23 cellular contexts compared by ENCODE assay signal in the genomic region with DNA sequence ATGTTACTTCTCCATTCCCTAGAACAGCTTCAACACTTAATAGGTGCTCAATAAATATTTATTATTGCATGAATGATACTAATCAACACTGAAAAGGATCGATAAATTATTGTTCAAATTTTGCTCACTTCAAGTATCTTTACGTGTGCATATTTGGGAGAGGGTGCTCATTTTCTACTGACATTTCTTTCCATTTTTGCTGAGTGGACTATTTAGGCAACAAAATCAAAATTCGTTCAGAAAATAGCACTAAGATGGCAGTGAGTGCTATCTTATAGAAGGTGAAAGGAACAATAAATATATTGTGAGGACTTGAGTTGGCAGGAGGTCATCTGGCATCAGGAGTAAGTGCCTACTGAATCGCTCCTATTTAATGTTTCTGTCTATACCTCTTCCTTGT.
DNase-seq lines count a peak whose midpoint lies in the region; ATAC-seq, FAIRE-seq and TF ChIP-seq lines count a peak whose summit lies in the region.
"Had no signal": no experiment of that assay in that cellular context is flagged by ENCODE, and none has a peak within 500 bp of the region (broad histone marks: within the 10 kb centered on the region; RNA-seq: fewer than 3 reads in every experiment).

No MANE protein-coding gene starts in this region.

- H3K56ac ChIP-seq in IMR-90 (ENCODE audit: extremely low read depth, insufficient read depth, low read length): no peak overlapping the region
- no peak overlapping the region for H3K56ac ChIP-seq in H1 (replicated peaks; ENCODE audit: insufficient read length, low read depth, low read length)

- H3K9me1 ChIP-seq in IMR-90 (ENCODE audit: insufficient read depth, low read length): no peaks in the 10 kb centered on the region

- in situ Hi-C loops in IMR-90 (cut with MboI; ENCODE audit: low sequenced_read_pairs): no loop called here

- no peak overlapping the region for H3K27ac ChIP-seq in A549
- H3K27ac ChIP-seq in IMR-90 (ENCODE audit: insufficient read depth, low read length): no peak overlapping the region
- H3K27ac ChIP-seq in H1 (ENCODE audit: low read depth, low read length): no peak overlapping the region
- H3K27ac ChIP-seq: BLaER1 treated with 17β-estradiol and CSF1 and Interleukin-3, amounts not matched to agents 10 nM and 100 nM; C4-2B had no signal

- no peak overlapping the region for H3K4me2 ChIP-seq in A549
- no peak overlapping the region for H3K4me2 ChIP-seq in IMR-90 (ENCODE audit: low read depth, low read length)
- H3K4me2 ChIP-seq in H1 (ENCODE audit: insufficient read depth in 1 of 2, low read depth in 2 of 2, low read length in 2 of 2): no peak overlapping the region
- H3K4me2 ChIP-seq: BLaER1 treated with 17β-estradiol and CSF1 and Interleukin-3, amounts not matched to agents 10 nM and 100 nM had no signal

- no peak for FAIRE-seq in A549 (lab: Jason Lieb, UNC)
- FAIRE-seq in H1 (lab: Jason Lieb, UNC): no peak
- FAIRE-seq: A204.1, GM12878, GM12892, GM18507 had no signal

- CTCF ChIA-PET in A549 (lab: Yijun Ruan, JAX): interaction anchor here (0.6 kb wide), 1 partner anchor 1321 kb away, joined by 3 read pairs; no protein-coding TSS in a partner anchor
- CTCF ChIA-PET in IMR-90 (lab: Yijun Ruan, JAX): no interaction called here
- CTCF ChIA-PET in H1 (lab: Charles Lee; ENCODE audit: partially characterized antibody): interaction anchor here (0.6 kb wide), 1 partner anchor 134 kb away, joined by 6 read pairs; no protein-coding TSS in a partner anchor

- H4K91ac ChIP-seq in IMR-90 (ENCODE audit: insufficient read depth, low read depth, low read length): no peak overlapping the region
- H4K91ac ChIP-seq in H1 (replicated peaks; ENCODE audit: insufficient read length, low read length): no peak overlapping the region

- TF ChIP-seq POLR2A in A549 (IDR thresholded peaks at IDR 0.05; ENCODE audit: low read length) (no peak), IMR-90 (IDR thresholded peaks at IDR 0.05; ENCODE audit: low read depth, low read length) (no peak), H1 (IDR thresholded peaks at IDR 0.05; ENCODE audit: control extremely low read depth in 1 of 2, low read depth in 2 of 2, low read length in 2 of 2) (no peak)

- H3K18ac ChIP-seq in IMR-90 (ENCODE audit: low read depth, low read length): no peak overlapping the region
- no peak overlapping the region for H3K18ac ChIP-seq in H1 (ENCODE audit: extremely low read depth, low read length)

- DNase-seq in A549 (ENCODE audit: low read depth in 1 of 2, low spot score in 1 of 2) (no peak), IMR-90 (no peak), H1 (ENCODE audit: low read depth in 1 of 2, low spot score in 2 of 2) (no peak), COLO829 (ENCODE audit: low spot score) (no peak), NCI-H226 (no peak)
- DNase-seq: 8988T; AML-193; CD4-positive, alpha-beta T cell; CD8-positive, alpha-beta T cell; COR-L47; DMS 273 treated with DMSO at 0.1 percent for 48 hours; DMS153; DMS53; DMS79; DND-41; EL; GDM1 had no signal

- H2BK5ac ChIP-seq in IMR-90 (ENCODE audit: low read depth, low read length, poor library complexity, severe bottlenecking): no peak overlapping the region
- no peak overlapping the region for H2BK5ac ChIP-seq in H1 (ENCODE audit: low read depth, low read length)

- 32% methylated on average over 4 of the region's 4 CpGs for WGBS in A549 (ENCODE audit: missing lambda C conversion rate)
- no CpG with 5 or more reads among the region's 4 CpGs for WGBS in IMR-90 (ENCODE audit: extremely low coverage in 2 of 2, insufficient read length in 1 of 2), 2 experiments
- 91% methylated on average over 4 of the region's 4 CpGs; no CpG with 5 or more reads in 1 of the 2 experiments for WGBS in H1 (ENCODE audit: extremely low coverage in 1 of 2, insufficient coverage in 1 of 2, insufficient read length in 1 of 2, insufficient replicate concordance in 2 of 2, low coverage in 1 of 2, low lambda C conversion rate in 2 of 2, missing lambda C conversion rate in 1 of 2), 2 experiments

- intact Hi-C loops in IMR-90 (cut with micrococcal nuclease): no loop called here

- H2AK5ac ChIP-seq in IMR-90 (ENCODE audit: low read depth, low read length) (no peak overlapping the region), H1 (ENCODE audit: low read depth, low read length) (no peak overlapping the region)

- H3K9ac ChIP-seq in IMR-90 (ENCODE audit: low read depth, low read length): no peak overlapping the region
- H3K9ac ChIP-seq in H1 (replicated peaks in 1 of 4; ENCODE audit: extremely low read depth in 1 of 4, low read depth in 3 of 4, low read length in 3 of 4): no peak overlapping the region
- H3K9ac ChIP-seq: BLaER1 treated with 17β-estradiol and CSF1 and Interleukin-3, amounts not matched to agents 10 nM and 100 nM had no signal

- H2AK9ac ChIP-seq in IMR-90 (replicated peaks; ENCODE audit: low read depth, low read length, poor library complexity): no peak overlapping the region

- H3K23ac ChIP-seq in IMR-90 (ENCODE audit: low read depth, low read length): no peak overlapping the region
- no peak overlapping the region for H3K23ac ChIP-seq in H1 (ENCODE audit: insufficient read length)

- TF ChIP-seq EP300 in A549 (IDR thresholded peaks at IDR 0.05): no peak
- no peak for TF ChIP-seq EP300 in H1 (IDR thresholded peaks at IDR 0.05; ENCODE audit: borderline replicate concordance in 1 of 2, low read depth in 2 of 2, low read length in 2 of 2)

- dilution Hi-C loops in IMR-90 (cut with HindIII; ENCODE audit: low sequenced_read_pairs, unreplicated experiment): no loop called here

- H2BK12ac ChIP-seq in H1 (ENCODE audit: low read depth, low read length): no peak overlapping the region

- H3K79me1 ChIP-seq in IMR-90 (ENCODE audit: low read depth in 1 of 2, low read length in 2 of 2) (no peaks in the 10 kb centered on the region), H1 (ENCODE audit: low read depth, low read length) (no peaks in the 10 kb centered on the region)

- POLR2A ChIA-PET in A549 (lab: Yijun Ruan, JAX) (no interaction called here), IMR-90 (lab: Charles Lee; ENCODE audit: unreplicated experiment) (no interaction called here), H1 (lab: Charles Lee; ENCODE audit: partially characterized antibody) (no interaction called here)

- no peaks in the 10 kb centered on the region for H3K23me2 ChIP-seq in H1 (ENCODE audit: low read depth, low read length)

- no peak for ATAC-seq in A549
- ATAC-seq in IMR-90 (ENCODE audit: low read depth): no peak
- ATAC-seq: CD8-positive, alpha-beta T cell; GM12878 had no signal

- H2BK20ac ChIP-seq in IMR-90 (ENCODE audit: low read depth, low read length) (no peak overlapping the region), H1 (ENCODE audit: low read length) (no peak overlapping the region)

- H3K14ac ChIP-seq in IMR-90 (replicated peaks; ENCODE audit: low read depth, low read length) (no peak overlapping the region), H1 (ENCODE audit: insufficient read length) (no peak overlapping the region)

- H2BK120ac ChIP-seq in IMR-90 (ENCODE audit: low read depth, low read length) (no peak overlapping the region), H1 (replicated peaks; ENCODE audit: low read depth, low read length) (no peak overlapping the region)

- TF ChIP-seq CTCF in A549 (IDR thresholded peaks at IDR 0.05) (no peak), IMR-90 (conservative IDR thresholded peaks at IDR 0.05; ENCODE audit: low read depth, low read length) (no peak), H1 (IDR thresholded peaks at IDR 0.05; ENCODE audit: control extremely low read depth in 1 of 3, insufficient read depth in 1 of 3, low read depth in 1 of 3, low read length in 3 of 3) (no peak)

- H4K8ac ChIP-seq in IMR-90 (ENCODE audit: low read depth in 2 of 2, low read length in 2 of 2) (no peak overlapping the region), H1 (ENCODE audit: extremely low read depth, insufficient read depth, low read length) (no peak overlapping the region)

- no peaks in the 10 kb centered on the region for H3K36me3 ChIP-seq in IMR-90 (ENCODE audit: control insufficient read depth, insufficient read depth, low read length)
- no peaks in the 10 kb centered on the region for H3K36me3 ChIP-seq in H1 (ENCODE audit: control insufficient read depth in 2 of 4, insufficient read depth in 4 of 4, low read length in 3 of 4)
- H3K36me3 ChIP-seq: BLaER1 treated with 17β-estradiol and CSF1 and Interleukin-3, amounts not matched to agents 10 nM and 100 nM had no signal

- no peak overlapping the region for H3K4me3 ChIP-seq in A549
- H3K4me3 ChIP-seq in IMR-90 (ENCODE audit: insufficient read depth, low read depth, low read length): no peak overlapping the region
- no peak overlapping the region for H3K4me3 ChIP-seq in H1 (ENCODE audit: extremely low read depth in 1 of 4, insufficient read depth in 2 of 4, low read depth in 3 of 4, low read length in 4 of 4)
- H3K4me3 ChIP-seq: BLaER1 treated with 17β-estradiol and CSF1 and Interleukin-3, amounts not matched to agents 10 nM and 100 nM; GM12878 had no signal

- no peaks in the 10 kb centered on the region for H3K9me3 ChIP-seq in A549
- peaks cover 3% of the 10 kb centered on the region; the same call in 1 of the 2 replicates for H3K9me3 ChIP-seq in IMR-90 (ENCODE audit: control insufficient read depth, insufficient read depth, low read length)
- no peaks in the 10 kb centered on the region for H3K9me3 ChIP-seq in H1 (ENCODE audit: insufficient read depth in 2 of 2, low read depth in 1 of 2, low read length in 1 of 2)
- H3K9me3 ChIP-seq: BLaER1 treated with 17β-estradiol and CSF1 and Interleukin-3, amounts not matched to agents 10 nM and 100 nM had no signal

- H2AFZ ChIP-seq in IMR-90 (replicated peaks; ENCODE audit: low read length, poor library complexity) (no peak overlapping the region), H1 (ENCODE audit: low read length) (no peak overlapping the region)

- TF ChIP-seq RAD21 in A549 (conservative IDR thresholded peaks at IDR 0.05 in 1 of 2, IDR thresholded peaks at IDR 0.05 in 1 of 2) (no peak), IMR-90 (IDR thresholded peaks at IDR 0.05; ENCODE audit: low read length) (no peak), H1 (IDR thresholded peaks at IDR 0.05 in 1 of 2, conservative IDR thresholded peaks at IDR 0.05 in 1 of 2; ENCODE audit: low read depth in 2 of 2, low read length in 2 of 2) (no peak)

- H3K27me3 ChIP-seq in IMR-90 (ENCODE audit: control insufficient read depth, insufficient read depth, low read length) (no peaks in the 10 kb centered on the region), H1 (replicated peaks in 1 of 4; ENCODE audit: control insufficient read depth in 3 of 4, extremely low read depth in 1 of 4, insufficient read depth in 3 of 4, low read length in 3 of 4) (no peaks in the 10 kb centered on the region)
- H3K27me3 ChIP-seq: BLaER1 treated with 17β-estradiol and CSF1 and Interleukin-3, amounts not matched to agents 10 nM and 100 nM had no signal

- no peak overlapping the region for H2BK15ac ChIP-seq in IMR-90 (ENCODE audit: low read depth, low read length)
- H2BK15ac ChIP-seq in H1 (ENCODE audit: low read length): no peak overlapping the region

- no peaks in the 10 kb centered on the region for H3K79me2 ChIP-seq in H1 (ENCODE audit: control insufficient read depth in 1 of 2, insufficient read depth in 2 of 2, low read length in 2 of 2)

- H4K20me1 ChIP-seq in IMR-90 (ENCODE audit: insufficient read depth, low read length) (no peaks in the 10 kb centered on the region), H1 (replicated peaks in 1 of 2; ENCODE audit: control insufficient read depth in 1 of 2, insufficient read depth in 2 of 2, low read length in 2 of 2) (no peaks in the 10 kb centered on the region)
- H4K20me1 ChIP-seq: BLaER1 treated with 17β-estradiol and CSF1 and Interleukin-3, amounts not matched to agents 10 nM and 100 nM had no signal

- no peak overlapping the region for H4K5ac ChIP-seq in IMR-90 (ENCODE audit: low read depth, low read length)
- no peak overlapping the region for H4K5ac ChIP-seq in H1 (ENCODE audit: insufficient read length, low read depth, low read length)

- no peaks in the 10 kb centered on the region for H3K4me1 ChIP-seq in A549
- H3K4me1 ChIP-seq in IMR-90 (ENCODE audit: control insufficient read depth, insufficient read depth, low read length): no peaks in the 10 kb centered on the region
- no peaks in the 10 kb centered on the region for H3K4me1 ChIP-seq in H1 (replicated peaks in 1 of 4; ENCODE audit: control insufficient read depth in 3 of 4, insufficient read depth in 4 of 4, low read length in 3 of 4)
- H3K4me1 ChIP-seq: BLaER1 treated with 17β-estradiol and CSF1 and Interleukin-3, amounts not matched to agents 10 nM and 100 nM had no signal

- H3K4ac ChIP-seq in IMR-90 (ENCODE audit: low read depth, low read length) (no peak overlapping the region), H1 (replicated peaks; ENCODE audit: insufficient read length, low read depth, low read length) (no peak overlapping the region)

- no TSS peak for BruUV-seq in IMR-90 (replicated peaks; lab: Mats Ljungman, UMichigan)
